Comparison of ENCODE assay signal across 17 cellular contexts in genomic region chr1:47201179-47201578, GRCh38. TPM values are rescaled to one million over a fixed set of nuclear protein-coding genes. Genes with fewer than 3 reads are reported as not detected.
A peak's percentile ranks its signal among the peaks of the same experiment; 100 is the strongest.
DNase-seq lines count a peak whose midpoint lies in the region; ATAC-seq and TF ChIP-seq lines count a peak whose summit lies in the region.
"Had no signal": no experiment of that assay in that cellular context is flagged by ENCODE, and none has a peak within 500 bp of the region (broad histone marks: within the 10 kb centered on the region; RNA-seq: fewer than 3 reads in every experiment).

No MANE protein-coding gene starts in this region.

- no peak overlapping the region for H3K4me3 ChIP-seq in adipocyte (ENCODE audit: low read length)
- H3K4me3 ChIP-seq: heart right ventricle, lower lobe of right lung, SJSA1 had no signal

- H3K9ac ChIP-seq in adipocyte (ENCODE audit: low read length): no peak overlapping the region

- no peak for TF ChIP-seq CTCF in foreskin keratinocyte (conservative IDR thresholded peaks at IDR 0.05)

- H3K27me3 ChIP-seq in adipocyte (replicated peaks; ENCODE audit: control insufficient read depth, insufficient read depth, low read length) (peaks cover 32% of the 10 kb centered on the region), foreskin keratinocyte (peaks cover 42% of the 10 kb centered on the region)
- H3K27me3 ChIP-seq: SJSA1 had no signal

- DNase-seq in activated effector memory CD4-positive, alpha-beta T cell treated with anti-CD3 and anti-CD28 coated beads, Interleukin-2, amount 50 U/mL, for 16 hours: peak; percentile 37
- no peak for DNase-seq in activated effector memory CD4-positive, alpha-beta T cell treated with Interleukin-2 at 50 U/mL for 16 hours
- DNase-seq in adipocyte (ENCODE audit: low read depth) (peak; percentile 38), foreskin keratinocyte (no peak), kidney glomerular epithelial cell (lab: John Stamatoyannopoulos, UW) (no peak), NCI-H446 treated with DMSO at 0.1 percent for 48 hours (lab: John Stamatoyannopoulos, UW) (no peak), C1 segment of cervical spinal cord (lab: John Stamatoyannopoulos, UW) (no peak)
- DNase-seq: activated T-cell treated with anti-CD3 and anti-CD28 coated beads, Interleukin-2, amount 50 U/mL, for 24 hours; heart right ventricle; immature natural killer cell; lower lobe of right lung; PC-3; retina had no signal

- no peaks in the 10 kb centered on the region for H3K36me3 ChIP-seq in adipocyte (ENCODE audit: control insufficient read depth, insufficient read depth, low read length, severe bottlenecking)
- H3K36me3 ChIP-seq: heart right ventricle, lower lobe of right lung, SJSA1 had no signal

- no peaks in the 10 kb centered on the region for H3K4me1 ChIP-seq in adipocyte (ENCODE audit: control insufficient read depth, insufficient read depth, low read length)
- no peaks in the 10 kb centered on the region for H3K4me1 ChIP-seq in foreskin keratinocyte
- H3K4me1 ChIP-seq: lower lobe of right lung, SJSA1 had no signal

- peaks cover 7% of the 10 kb centered on the region for H3K9me3 ChIP-seq in adipocyte (ENCODE audit: control insufficient read depth, low read length)
- H3K9me3 ChIP-seq: lower lobe of right lung had no signal

- ATAC-seq in foreskin keratinocyte: peak; percentile 26
- ATAC-seq in GM21447 (IDR thresholded peaks at IDR 0.05; ENCODE audit: unreplicated experiment): no peak
- ATAC-seq: heart right ventricle had no signal

- no peak overlapping the region for H3K27ac ChIP-seq in foreskin keratinocyte
- H3K27ac ChIP-seq: C4-2B, heart right ventricle, HL-60, lower lobe of right lung, SJSA1 had no signal

RNA-seq across cellular contexts. Expression of gene PDZK1IP1, which starts 11.3 kb away (rescaled TPM):
- total RNA-seq in foreskin keratinocyte: 0.46 and 0.65 TPM in 2 replicates
- 0.66 and 0.85 TPM in 2 replicates for polyA plus RNA-seq in foreskin keratinocyte
- total RNA-seq: PC-3, SJSA1 had no signal

RNA-seq across cellular contexts. Expression of gene TAL1, which starts 30.8 kb away (rescaled TPM):
- not detected in 2 replicates for total RNA-seq in foreskin keratinocyte
- not detected in 2 replicates for polyA plus RNA-seq in foreskin keratinocyte
- total RNA-seq: PC-3, SJSA1 had no signal

Comparison
In these comparisons a context has a peak if more than half of its experiments do, and no peak if none do; other contexts are left out.
1. DNase-seq: peak in activated effector memory CD4-positive, alpha-beta T cell treated with anti-CD3 and anti-CD28 coated beads, Interleukin-2, amount 50 U/mL, for 16 hours (single experiment) and adipocyte (single experiment); none in activated effector memory CD4-positive, alpha-beta T cell treated with Interleukin-2 at 50 U/mL for 16 hours (single experiment), foreskin keratinocyte (0 of 2), kidney glomerular epithelial cell (single experiment), NCI-H446 treated with DMSO at 0.1 percent for 48 hours (single experiment) and C1 segment of cervical spinal cord (0 of 14).